In genomic region chr2:46236006-46236875, GRCh38 we compare ENCODE assay signal across 15 cellular contexts.
"Had no signal": no experiment of that assay in that cellular context is flagged by ENCODE, and none has a peak within 500 bp of the region (broad histone marks: within the 10 kb centered on the region; RNA-seq: fewer than 3 reads in every experiment).

No MANE protein-coding gene starts in this region.

- H3K4me3 Mint-ChIP-seq: activated T-helper 1 cell treated with anti-CD3 and anti-CD28 coated beads, Interleukin-12 subunit alpha, Interleukin-12 subunit beta, Interleukin-2, Interleukin-4 antibody, amounts not matched to agents 30 ng/mL and 10 ng/mL and 1 ng/mL, durations not matched to agents 14 hours and 24 hours and 36 hours; effector memory CD8-positive, alpha-beta T cell; naive thymus-derived CD4-positive, alpha-beta T cell; stimulated activated memory B cell treated with anti-CD40 and anti-IgM and Interleukin-4, amounts not matched to agents 10 μg/mL and 1 μg/mL and 100 μg/mL, for 72 hours had no signal

- H3K4me1 Mint-ChIP-seq: stimulated activated memory B cell treated with anti-CD40 and anti-IgM and Interleukin-4, amounts not matched to agents 10 μg/mL and 1 μg/mL and 100 μg/mL, for 72 hours had no signal

- FAIRE-seq: urothelium cell line had no signal

- ATAC-seq: effector memory CD8-positive, alpha-beta T cell; gastroesophageal sphincter; naive thymus-derived CD4-positive, alpha-beta T cell; stimulated activated memory B cell treated with anti-CD40 and anti-IgM and Interleukin-4, amounts not matched to agents 10 μg/mL and 1 μg/mL and 100 μg/mL, for 72 hours had no signal

- H3K4me3 ChIP-seq: adrenal gland, gastroesophageal sphincter, hepatocyte, thyroid gland had no signal

- H3K27me3 ChIP-seq: adrenal gland, gastroesophageal sphincter, hepatocyte, thyroid gland had no signal

- H2AFZ ChIP-seq: hepatocyte, parathyroid adenoma had no signal

- H3K27ac ChIP-seq: adrenal gland, gastroesophageal sphincter, hepatocyte, parathyroid adenoma, thyroid gland had no signal

- H3K9ac ChIP-seq: parathyroid adenoma had no signal

- H3K27ac Mint-ChIP-seq: activated T-helper 1 cell treated with anti-CD3 and anti-CD28 coated beads, Interleukin-12 subunit alpha, Interleukin-12 subunit beta, Interleukin-2, Interleukin-4 antibody, amounts not matched to agents 30 ng/mL and 10 ng/mL and 1 ng/mL, durations not matched to agents 14 hours and 24 hours and 36 hours; stimulated activated memory B cell treated with anti-CD40 and anti-IgM and Interleukin-4, amounts not matched to agents 10 μg/mL and 1 μg/mL and 100 μg/mL, for 72 hours had no signal

- H3K36me3 Mint-ChIP-seq: stimulated activated memory B cell treated with anti-CD40 and anti-IgM and Interleukin-4, amounts not matched to agents 10 μg/mL and 1 μg/mL and 100 μg/mL, for 72 hours had no signal

- DNase-seq: activated CD4-positive, alpha-beta T cell treated with anti-CD3 and anti-CD28 coated beads, Interleukin-2, amount 50 U/mL, for 4 hours; activated CD4-positive, CD25-positive, alpha-beta regulatory T cell treated with anti-CD3 and anti-CD28 coated beads, Interleukin-2, amount 50 U/mL, for 72 hours; adrenal gland; dermis blood vessel endothelial cell; effector memory CD8-positive, alpha-beta T cell; islet precursor cell; stimulated activated CD4-positive, alpha-beta T cell treated with anti-CD3 and anti-CD28 coated beads, Interleukin-2, amount 100 ng/mL, for 48 hours; thyroid gland had no signal

- H3K4me1 ChIP-seq: adrenal gland, gastroesophageal sphincter, parathyroid adenoma had no signal

- H3K79me2 ChIP-seq: hepatocyte, parathyroid adenoma had no signal

- H3K9me3 ChIP-seq: adrenal gland, gastroesophageal sphincter, thyroid gland had no signal

- H3K27me3 Mint-ChIP-seq: effector memory CD8-positive, alpha-beta T cell; naive thymus-derived CD4-positive, alpha-beta T cell had no signal

- H3K4me2 ChIP-seq: hepatocyte had no signal

- H3K36me3 ChIP-seq: adrenal gland, gastroesophageal sphincter, thyroid gland had no signal
